ENCODE assay signal across 16 cellular contexts in the genomic region with DNA sequence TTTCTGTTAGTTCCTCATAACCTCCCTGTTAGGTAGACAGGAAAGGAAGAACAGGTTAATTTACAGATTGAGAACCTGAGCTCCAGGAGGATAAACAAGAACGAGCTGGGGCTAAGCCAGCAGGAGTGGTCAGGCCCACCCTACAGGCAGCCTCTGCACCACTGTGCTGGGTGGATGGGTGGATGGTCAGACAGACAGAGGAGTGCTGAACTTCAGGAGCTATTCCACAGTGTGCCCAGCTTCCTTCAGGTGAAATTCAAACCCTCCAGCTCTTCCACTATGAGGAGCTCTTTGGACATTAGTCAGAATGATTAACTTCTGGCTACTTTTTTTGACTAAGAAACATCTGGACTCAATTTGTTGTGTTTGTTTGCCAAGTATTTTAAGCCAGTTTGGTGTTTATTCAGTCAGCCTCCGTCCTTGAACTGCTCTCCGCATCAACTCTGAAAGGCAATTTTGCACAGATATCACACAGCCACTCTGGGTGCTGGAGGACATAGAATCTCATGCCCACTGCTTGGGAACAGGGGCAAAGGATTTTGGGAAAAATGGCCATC.
DNase-seq lines count a peak whose midpoint lies in the region; ATAC-seq, FAIRE-seq and TF ChIP-seq lines count a peak whose summit lies in the region.
"Had no signal": no experiment of that assay in that cellular context is flagged by ENCODE, and none has a peak within 500 bp of the region (broad histone marks: within the 10 kb centered on the region; RNA-seq: fewer than 3 reads in every experiment).

No MANE protein-coding gene starts in this region.

- no peaks in the 10 kb centered on the region for H3K4me1 ChIP-seq in body of pancreas
- H3K4me1 ChIP-seq: tibial artery had no signal

- H3K27ac ChIP-seq in body of pancreas, result no peak overlapping the region
- H3K27ac ChIP-seq: tibial artery had no signal

- TF ChIP-seq POLR2A in body of pancreas (IDR thresholded peaks at IDR 0.05), result no peak
- TF ChIP-seq POLR2A in GM12891 (IDR thresholded peaks at IDR 0.05; ENCODE audit: low read depth, low read length), result no peak

- no peak overlapping the region for H3K4me3 ChIP-seq in skeletal muscle cell (ENCODE audit: low read depth, low read length)
- no peak overlapping the region for H3K4me3 ChIP-seq in body of pancreas
- H3K4me3 ChIP-seq: tibial artery had no signal

- DNase-seq in GM04503 (ENCODE audit: low read depth) (peak; percentile 17), NCI-H446 treated with DMSO at 0.1 percent for 48 hours (lab: John Stamatoyannopoulos, UW) (peak; percentile 54), fibroblast of gingiva (ENCODE audit: low read depth) (peak; percentile 75), skeletal muscle cell (ENCODE audit: low read depth) (peak; percentile 26), body of pancreas (no peak), GM12891 (ENCODE audit: insufficient read length, low spot score) (no peak)
- DNase-seq: activated CD4-positive, alpha-beta T cell treated with anti-CD3 and anti-CD28 coated beads for 1 hour; activated effector memory CD4-positive, alpha-beta T cell treated with anti-CD3 and anti-CD28 coated beads, Interleukin-2, amount 50 U/mL, for 16 hours; aorta; CD4-positive, alpha-beta T cell; Karpas-422; NCI-H1436; nucleus accumbens; T-helper 9 cell; tibial artery had no signal

- H3K9me3 ChIP-seq in body of pancreas, result no peaks in the 10 kb centered on the region
- H3K9me3 ChIP-seq: tibial artery had no signal

- TF ChIP-seq CTCF in body of pancreas (IDR thresholded peaks at IDR 0.05), result no peak

- no peak for ATAC-seq in HG03378 (IDR thresholded peaks at IDR 0.05; ENCODE audit: unreplicated experiment)
- ATAC-seq in body of pancreas, result no peak

- H3K27me3 ChIP-seq in body of pancreas, result no peaks in the 10 kb centered on the region
- H3K27me3 ChIP-seq: tibial artery had no signal

- 26 to 33% methylated on average over 3 of the region's 3 CpGs for WGBS in body of pancreas, 2 donors

- FAIRE-seq in GM12891 (lab: Jason Lieb, UNC), result no peak

- intact Hi-C loops in body of pancreas (cut with DNase I), result no loop called here

- no peaks in the 10 kb centered on the region for H3K36me3 ChIP-seq in body of pancreas (replicated peaks in 1 of 2; ENCODE audit: insufficient read depth in 1 of 2, low read depth in 2 of 2)
- H3K36me3 ChIP-seq: tibial artery had no signal

TF ChIP-seq in GM12891, 5 proteins besides CTCF, POLR2A, EP300 and RAD21:
- TF ChIP-seq TAF1 (IDR thresholded peaks at IDR 0.05; ENCODE audit: low read depth, low read length) (no peak), SPI1 (IDR thresholded peaks at IDR 0.05; ENCODE audit: low read depth, low read length) (no peak), POLR2AphosphoS5 (IDR thresholded peaks at IDR 0.05; ENCODE audit: low read depth, low read length) (no peak), POU2F2 (IDR thresholded peaks at IDR 0.05; ENCODE audit: low read depth, low read length) (no peak), PAX5 (IDR thresholded peaks at IDR 0.05; ENCODE audit: insufficient read depth, low read length, severe bottlenecking) (no peak)

Comparison
In these comparisons a context has a peak if more than half of its experiments do, and no peak if none do; other contexts are left out.
1. DNase-seq: peak in GM04503 (single experiment), NCI-H446 treated with DMSO at 0.1 percent for 48 hours (single experiment), fibroblast of gingiva (single experiment) and skeletal muscle cell (single experiment); none in body of pancreas (0 of 4) and GM12891 (single experiment).